Comparison of ENCODE assay signal across 14 cellular contexts in the genomic region with DNA sequence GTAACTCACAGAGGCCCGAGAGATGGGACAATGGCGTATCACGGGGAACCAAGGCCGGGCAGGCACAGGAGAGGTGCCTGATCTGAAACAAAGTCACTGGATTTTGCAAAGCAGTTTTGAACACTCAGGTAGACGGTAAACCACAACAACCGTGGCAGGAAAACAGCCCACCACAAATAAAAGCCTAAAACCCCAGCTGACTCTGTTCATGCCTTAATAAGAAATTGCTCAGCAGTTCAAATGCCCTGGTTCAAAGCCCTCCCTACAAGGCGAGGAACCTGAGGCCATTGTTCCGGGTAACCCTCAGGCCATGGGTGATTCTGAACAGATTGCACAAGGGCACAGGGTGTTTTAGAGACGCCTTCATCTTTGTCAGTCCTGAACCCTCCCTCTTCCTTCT.
DNase-seq lines count a peak whose midpoint lies in the region; ATAC-seq and TF ChIP-seq lines count a peak whose summit lies in the region.
"Had no signal": no experiment of that assay in that cellular context is flagged by ENCODE, and none has a peak within 500 bp of the region (broad histone marks: within the 10 kb centered on the region; RNA-seq: fewer than 3 reads in every experiment).

No MANE protein-coding gene starts in this region.

- peak overlapping the region; percentile 20 for H3K4me3 Mint-ChIP-seq in activated naive CD4-positive, alpha-beta T cell treated with anti-CD3 and anti-CD28 coated beads for 36 hours
- peak overlapping the region; percentile 38 for H3K4me3 Mint-ChIP-seq in stimulated activated effector memory CD8-positive, alpha-beta T cell treated with anti-CD3 and anti-CD28 coated beads, Interleukin-12 subunit alpha, Interleukin-12 subunit beta, amount 100 ng/mL, for 72 hours

- CTCF ChIA-PET in activated naive CD4-positive, alpha-beta T cell treated with anti-CD3 and anti-CD28 coated beads for 36 hours (lab: Charles Lee): interaction anchor here (0.7 to 11.6 kb wide), 7 partner anchors 12 to 543 kb away, joined by 3 to 176 read pairs (median 5); no protein-coding TSS in a partner anchor
- CTCF ChIA-PET in OCI-LY7 (lab: Charles Lee; ENCODE audit: unreplicated experiment): no interaction called here

- H3K27ac ChIP-seq in OCI-LY7 (ENCODE audit: low read depth, low read length, poor library complexity, severe bottlenecking): no peak overlapping the region
- H3K27ac ChIP-seq: gastroesophageal sphincter, prostate gland, SJSA1 had no signal

- H2AFZ ChIP-seq in OCI-LY7 (ENCODE audit: low read length): peak overlapping the region; percentile 54

- no peaks in the 10 kb centered on the region for H4K20me1 ChIP-seq in OCI-LY7 (ENCODE audit: insufficient read depth, low read length)

- no peaks in the 10 kb centered on the region for H3K36me3 Mint-ChIP-seq in activated naive CD4-positive, alpha-beta T cell treated with anti-CD3 and anti-CD28 coated beads for 36 hours (ENCODE audit: low read depth)
- H3K36me3 Mint-ChIP-seq in activated naive CD4-positive, alpha-beta T cell treated with anti-CD3 and anti-CD28 coated beads, Interleukin-2, amount 50 U/mL, for 72 hours: peaks cover 0 to 6% of the 10 kb centered on the region in 2 donors
- peaks cover 13% of the 10 kb centered on the region for H3K36me3 Mint-ChIP-seq in stimulated activated effector memory CD8-positive, alpha-beta T cell treated with anti-CD3 and anti-CD28 coated beads, Interleukin-12 subunit alpha, Interleukin-12 subunit beta, amount 100 ng/mL, for 72 hours

- H3K4me1 Mint-ChIP-seq in activated naive CD4-positive, alpha-beta T cell treated with anti-CD3 and anti-CD28 coated beads for 36 hours (ENCODE audit: low read depth): peaks cover 86% of the 10 kb centered on the region
- H3K4me1 Mint-ChIP-seq in stimulated activated effector memory CD8-positive, alpha-beta T cell treated with anti-CD3 and anti-CD28 coated beads, Interleukin-12 subunit alpha, Interleukin-12 subunit beta, amount 100 ng/mL, for 72 hours: peaks cover 53% of the 10 kb centered on the region

- no peaks in the 10 kb centered on the region for H3K9me3 ChIP-seq in OCI-LY7 (ENCODE audit: low read length)
- H3K9me3 ChIP-seq: gastroesophageal sphincter, prostate gland, SJSA1 had no signal

- POLR2A ChIA-PET in OCI-LY7 (lab: Charles Lee): interaction anchor here (0.6 to 1.8 kb wide), 4 partner anchors 9 to 313 kb away, joined by 3 to 6 read pairs (median 3); no protein-coding TSS in a partner anchor

- H3K4me2 ChIP-seq in OCI-LY7 (ENCODE audit: low read length): no peak overlapping the region
- H3K4me2 ChIP-seq: smooth muscle cell had no signal

- BruUV-seq in OCI-LY7 (replicated peaks; lab: Mats Ljungman, UMichigan): no TSS peak

- peak; percentile 61 for DNase-seq in activated naive CD4-positive, alpha-beta T cell treated with anti-CD3 and anti-CD28 coated beads for 36 hours
- no peak for DNase-seq in activated naive CD4-positive, alpha-beta T cell (lab: John Stamatoyannopoulos, UW)
- DNase-seq in OCI-LY7 (ENCODE audit: low spot score) (no peak), NCI-H526 (lab: John Stamatoyannopoulos, UW) (no peak)
- no peak for DNase-seq in activated naive CD4-positive, alpha-beta T cell treated with anti-CD3 and anti-CD28 coated beads, Interleukin-2, amount 50 U/mL, for 72 hours (ENCODE audit: low spot score in 2 of 2)
- no peak for DNase-seq in stimulated activated effector memory CD8-positive, alpha-beta T cell treated with anti-CD3 and anti-CD28 coated beads, Interleukin-12 subunit alpha, Interleukin-12 subunit beta, amount 100 ng/mL, for 72 hours (ENCODE audit: low spot score in 2 of 2)
- DNase-seq: aorta, NCI-H345 had no signal

- no peak overlapping the region for H3K4me3 ChIP-seq in OCI-LY7 (ENCODE audit: low read depth, low read length, poor library complexity, severe bottlenecking)
- H3K4me3 ChIP-seq: gastroesophageal sphincter, prostate gland, SJSA1, smooth muscle cell had no signal

- peak overlapping the region; percentile 92 for H3K27ac Mint-ChIP-seq in activated naive CD4-positive, alpha-beta T cell treated with anti-CD3 and anti-CD28 coated beads for 36 hours
- peak overlapping the region; percentile 86 to 89 for H3K27ac Mint-ChIP-seq in activated naive CD4-positive, alpha-beta T cell treated with anti-CD3 and anti-CD28 coated beads, Interleukin-2, amount 50 U/mL, for 72 hours
- H3K27ac Mint-ChIP-seq in stimulated activated effector memory CD8-positive, alpha-beta T cell treated with anti-CD3 and anti-CD28 coated beads, Interleukin-12 subunit alpha, Interleukin-12 subunit beta, amount 100 ng/mL, for 72 hours: peak overlapping the region; percentile 80

- intact Hi-C loops in activated naive CD4-positive, alpha-beta T cell treated with anti-CD3 and anti-CD28 coated beads for 36 hours (cut with micrococcal nuclease): loop anchor here (1.0 kb wide), 9 partner anchors 14 to 393 kb away; no protein-coding TSS in a partner anchor
- intact Hi-C loops in OCI-LY7 (cut with micrococcal nuclease; ENCODE audit: unreplicated experiment): loop anchor here (10.0 kb wide), 1 partner anchor 288 kb away; no protein-coding TSS in a partner anchor

- no peaks in the 10 kb centered on the region for H3K9me3 Mint-ChIP-seq in activated naive CD4-positive, alpha-beta T cell treated with anti-CD3 and anti-CD28 coated beads for 36 hours
- H3K9me3 Mint-ChIP-seq in activated naive CD4-positive, alpha-beta T cell treated with anti-CD3 and anti-CD28 coated beads, Interleukin-2, amount 50 U/mL, for 72 hours: no peaks in the 10 kb centered on the region
- no peaks in the 10 kb centered on the region for H3K9me3 Mint-ChIP-seq in stimulated activated effector memory CD8-positive, alpha-beta T cell treated with anti-CD3 and anti-CD28 coated beads, Interleukin-12 subunit alpha, Interleukin-12 subunit beta, amount 100 ng/mL, for 72 hours

- no peaks in the 10 kb centered on the region for H3K9me2 ChIP-seq in OCI-LY7 (ENCODE audit: insufficient read depth, low read length)

- peak; percentile 7 to 12 for ATAC-seq in activated naive CD4-positive, alpha-beta T cell treated with anti-CD3 and anti-CD28 coated beads, Interleukin-2, amount 50 U/mL, for 72 hours
- ATAC-seq in stimulated activated effector memory CD8-positive, alpha-beta T cell treated with anti-CD3 and anti-CD28 coated beads, Interleukin-12 subunit alpha, Interleukin-12 subunit beta, amount 100 ng/mL, for 72 hours: no peak
- ATAC-seq in SK-N-SH treated with all-trans-retinoic acid at 6 μM for 48 hours (no peak), HG03521 (IDR thresholded peaks at IDR 0.05; ENCODE audit: unreplicated experiment) (no peak)
- ATAC-seq: gastroesophageal sphincter had no signal

- H3K36me3 ChIP-seq in OCI-LY7 (ENCODE audit: insufficient read depth, low read length): no peaks in the 10 kb centered on the region
- H3K36me3 ChIP-seq: gastroesophageal sphincter, prostate gland, SJSA1 had no signal

- TF ChIP-seq CTCF in OCI-LY7 (conservative IDR thresholded peaks at IDR 0.05; ENCODE audit: low read length): no peak

- H3K27me3 Mint-ChIP-seq in activated naive CD4-positive, alpha-beta T cell treated with anti-CD3 and anti-CD28 coated beads for 36 hours (ENCODE audit: low read depth): no peaks in the 10 kb centered on the region

- H3K79me2 ChIP-seq in OCI-LY7 (ENCODE audit: insufficient read depth, low read depth, low read length): no peaks in the 10 kb centered on the region

- peaks cover 18% of the 10 kb centered on the region for H3K4me1 ChIP-seq in OCI-LY7 (ENCODE audit: insufficient read depth, low read length, poor library complexity, severe bottlenecking)
- H3K4me1 ChIP-seq: prostate gland had no signal

TF ChIP-seq in SK-N-SH treated with all-trans-retinoic acid at 6 μM for 48 hours, 23 proteins besides CTCF, POLR2A, EP300 and RAD21:
- TF ChIP-seq, protein P1, sequence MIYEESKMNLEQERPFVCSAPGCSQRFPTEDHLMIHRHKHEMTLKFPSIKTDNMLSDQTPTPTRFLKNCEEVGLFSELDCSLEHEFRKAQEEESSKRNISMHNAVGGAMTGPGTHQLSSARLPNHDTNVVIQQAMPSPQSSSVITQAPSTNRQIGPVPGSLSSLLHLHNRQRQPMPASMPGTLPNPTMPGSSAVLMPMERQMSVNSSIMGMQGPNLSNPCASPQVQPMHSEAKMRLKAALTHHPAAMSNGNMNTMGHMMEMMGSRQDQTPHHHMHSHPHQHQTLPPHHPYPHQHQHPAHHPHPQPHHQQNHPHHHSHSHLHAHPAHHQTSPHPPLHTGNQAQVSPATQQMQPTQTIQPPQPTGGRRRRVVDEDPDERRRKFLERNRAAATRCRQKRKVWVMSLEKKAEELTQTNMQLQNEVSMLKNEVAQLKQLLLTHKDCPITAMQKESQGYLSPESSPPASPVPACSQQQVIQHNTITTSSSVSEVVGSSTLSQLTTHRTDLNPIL (CRISPR knock-in tag; IDR thresholded peaks at IDR 0.05; ENCODE audit: low read depth): no peak
- TF ChIP-seq ZFP3 (CRISPR knock-in tag; IDR thresholded peaks at IDR 0.05) (no peak), ARNTL (CRISPR knock-in tag; IDR thresholded peaks at IDR 0.05; ENCODE audit: borderline replicate concordance, low read depth) (no peak), CSDC2 (CRISPR knock-in tag; IDR thresholded peaks at IDR 0.05) (no peak), PATZ1 (CRISPR knock-in tag; IDR thresholded peaks at IDR 0.05; ENCODE audit: borderline replicate concordance) (no peak), BACH2 (CRISPR knock-in tag; IDR thresholded peaks at IDR 0.05; ENCODE audit: borderline replicate concordance) (no peak), RARB (CRISPR knock-in tag; IDR thresholded peaks at IDR 0.05) (no peak)

Comparison
In these comparisons a context has a peak if more than half of its experiments do, and no peak if none do; other contexts are left out.
1. ATAC-seq: peak in activated naive CD4-positive, alpha-beta T cell treated with anti-CD3 and anti-CD28 coated beads, Interleukin-2, amount 50 U/mL, for 72 hours (2 of 2); none in stimulated activated effector memory CD8-positive, alpha-beta T cell treated with anti-CD3 and anti-CD28 coated beads, Interleukin-12 subunit alpha, Interleukin-12 subunit beta, amount 100 ng/mL, for 72 hours (single experiment), SK-N-SH treated with all-trans-retinoic acid at 6 μM for 48 hours (single experiment) and HG03521 (single experiment).
2. Peak in every context shown above with its lines, with median percentiles within 50 percentile points of each other: H3K27ac Mint-ChIP-seq.